Comparison of ENCODE assay signal across 36 cellular contexts in the genomic region with DNA sequence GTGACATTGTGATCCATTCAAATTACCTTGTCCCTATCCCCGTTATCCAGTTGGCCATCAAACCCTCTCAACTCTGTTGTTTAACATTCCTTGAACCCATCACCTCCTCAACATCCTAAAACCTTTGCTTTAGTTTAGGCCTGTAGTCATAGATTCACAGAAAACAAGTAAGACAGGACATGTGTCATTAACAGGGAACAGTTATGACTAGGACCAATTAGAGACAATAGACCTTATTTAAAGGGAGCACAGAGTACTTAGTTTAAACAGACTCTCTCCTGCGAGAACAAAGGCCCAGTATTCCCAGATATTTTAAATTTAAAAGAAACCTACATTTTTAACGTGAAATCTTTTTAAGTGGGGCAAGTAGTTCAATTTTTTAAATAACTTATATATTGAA.
"Had no signal": no experiment of that assay in that cellular context is flagged by ENCODE, and none has a peak within 500 bp of the region (broad histone marks: within the 10 kb centered on the region; RNA-seq: fewer than 3 reads in every experiment).

No MANE protein-coding gene starts in this region.

- H3K4me1 Mint-ChIP-seq: activated B cell treated with CpG ODN at 0.5 μM for 24 hours, brain had no signal

- H3K4me3 Mint-ChIP-seq: activated B cell treated with CpG ODN at 0.5 μM for 24 hours; activated CD4-positive, alpha-beta memory T cell treated with anti-CD3 and anti-CD28 coated beads for 36 hours; activated CD4-positive, alpha-beta T cell treated with anti-CD3 and anti-CD28 coated beads, Interleukin-2, amount 10 ng/mL, durations not matched to agents 24 days and 14 days; activated CD8-positive, alpha-beta T cell treated with anti-CD3 and anti-CD28 coated beads for 36 hours; activated naive CD4-positive, alpha-beta T cell treated with anti-CD3 and anti-CD28 coated beads, Interleukin-2, amount 10 ng/mL, durations not matched to agents 7 days and 5 days; activated naive CD4-positive, alpha-beta T cell treated with anti-CD3 and anti-CD28 coated beads, Interleukin-2, amount 50 U/mL, for 24 hours; activated naive CD8-positive, alpha-beta T cell; activated naive CD8-positive, alpha-beta T cell treated with anti-CD3 and anti-CD28 coated beads, Interleukin-2, amount 10 ng/mL, durations not matched to agents 7 days and 5 days; activated naive CD8-positive, alpha-beta T cell treated with anti-CD3 and anti-CD28 coated beads, Interleukin-2, amount 50 U/mL, for 24 hours; activated T-cell treated with anti-CD3 and anti-CD28 coated beads, Interleukin-2, amount 50 U/mL, for 4 hours; activated T-cell treated with anti-CD3 and anti-CD28 coated beads, Interleukin-2, amount 50 U/mL, for 72 hours; activated T-helper 1 cell treated with anti-CD3 and anti-CD28 coated beads, Interleukin-12 subunit alpha, Interleukin-12 subunit beta, Interleukin-2, Interleukin-4 antibody, amounts not matched to agents 30 ng/mL and 10 ng/mL and 1 ng/mL, durations not matched to agents 14 hours and 24 hours and 36 hours; brain; central memory CD8-positive, alpha-beta T cell; T-helper 1 cell treated with Interleukin-12 subunit alpha and Interleukin-12 subunit beta and Interleukin-4 antibody, amounts not matched to agents 30 μg/mL and 1 μg/mL, for 36 hours; T-helper 2 cell treated with Interferon-gamma antibody and Interleukin-4, amounts not matched to agents 5 μg/mL and 100 μg/mL, for 36 hours had no signal

- FAIRE-seq: bronchial epithelial cell, TTC549 had no signal

- DNase-seq: activated B cell treated with CpG ODN at 0.5 μM for 24 hours; activated CD4-positive, alpha-beta memory T cell treated with anti-CD3 and anti-CD28 coated beads for 36 hours; activated CD4-positive, alpha-beta T cell treated with anti-CD3 and anti-CD28 coated beads for 4 hours; activated CD4-positive, alpha-beta T cell treated with anti-CD3 and anti-CD28 coated beads, Interleukin-2, amount 10 ng/mL, durations not matched to agents 24 days and 14 days; activated CD4-positive, alpha-beta T cell treated with anti-CD3 and anti-CD28 coated beads, Interleukin-2, amount 50 U/mL, for 1 hour; activated CD4-positive, alpha-beta T cell treated with anti-CD3 and anti-CD28 coated beads, Interleukin-2, amount 50 U/mL, for 4 hours; activated CD4-positive, CD25-positive, alpha-beta regulatory T cell treated with anti-CD3 and anti-CD28 coated beads, Interleukin-2, amount 50 U/mL, for 72 hours; activated CD8-positive, alpha-beta memory T cell treated with anti-CD3 and anti-CD28 coated beads, Interleukin-2, amount 50 U/mL, for 4 hours; activated CD8-positive, alpha-beta T cell treated with anti-CD3 and anti-CD28 coated beads for 36 hours; activated effector memory CD4-positive, alpha-beta T cell treated with Interleukin-2 at 50 U/mL for 16 hours; activated gamma-delta T cell; activated naive CD4-positive, alpha-beta T cell treated with anti-CD3 and anti-CD28 coated beads, Interleukin-2, amount 10 ng/mL, durations not matched to agents 7 days and 5 days; activated naive CD4-positive, alpha-beta T cell treated with Interleukin-2 at 50 U/mL for 16 hours; activated naive CD8-positive, alpha-beta T cell treated with anti-CD3 and anti-CD28 coated beads, Interleukin-2, amount 10 ng/mL, durations not matched to agents 7 days and 5 days; activated naive CD8-positive, alpha-beta T cell treated with anti-CD3 and anti-CD28 coated beads, Interleukin-2, amount 50 U/mL, for 24 hours; activated T-cell treated with anti-CD3 and anti-CD28 coated beads for 4 hours; activated T-cell treated with anti-CD3 and anti-CD28 coated beads, Interleukin-2, amount 50 U/mL, for 1 hour; activated T-cell treated with anti-CD3 and anti-CD28 coated beads, Interleukin-2, amount 50 U/mL, for 4 hours; activated T-cell treated with anti-CD3 and anti-CD28 coated beads, Interleukin-2, amount 50 U/mL, for 72 hours; amygdala; anterior cingulate cortex; caudate nucleus; cerebellar nuclear complex; T-helper 1 cell; T-helper 2 cell; T-helper 9 cell had no signal

- H3K9me3 Mint-ChIP-seq: activated naive CD4-positive, alpha-beta T cell treated with anti-CD3 and anti-CD28 coated beads, Interleukin-2, amount 50 U/mL, for 24 hours; activated T-cell treated with anti-CD3 and anti-CD28 coated beads, Interleukin-2, amount 50 U/mL, for 4 hours had no signal

- ATAC-seq: activated CD8-positive, alpha-beta T cell treated with anti-CD3 and anti-CD28 coated beads for 36 hours; activated naive CD8-positive, alpha-beta T cell treated with anti-CD3 and anti-CD28 coated beads, Interleukin-2, amount 50 U/mL, for 24 hours; activated T-cell treated with anti-CD3 and anti-CD28 coated beads, Interleukin-2, amount 50 U/mL, for 4 hours; activated T-cell treated with anti-CD3 and anti-CD28 coated beads, Interleukin-2, amount 50 U/mL, for 72 hours had no signal

- H3K27me3 Mint-ChIP-seq: activated CD4-positive, alpha-beta memory T cell treated with anti-CD3 and anti-CD28 coated beads for 36 hours; activated CD4-positive, alpha-beta T cell treated with anti-CD3 and anti-CD28 coated beads, Interleukin-2, amount 10 ng/mL, durations not matched to agents 24 days and 14 days; activated CD8-positive, alpha-beta T cell treated with anti-CD3 and anti-CD28 coated beads for 36 hours; activated naive CD4-positive, alpha-beta T cell treated with anti-CD3 and anti-CD28 coated beads, Interleukin-2, amount 50 U/mL, for 24 hours; activated naive CD8-positive, alpha-beta T cell; activated naive CD8-positive, alpha-beta T cell treated with anti-CD3 and anti-CD28 coated beads, Interleukin-2, amount 10 ng/mL, durations not matched to agents 7 days and 5 days; activated naive CD8-positive, alpha-beta T cell treated with anti-CD3 and anti-CD28 coated beads, Interleukin-2, amount 50 U/mL, for 24 hours; central memory CD8-positive, alpha-beta T cell had no signal

- H3K36me3 Mint-ChIP-seq: activated naive CD4-positive, alpha-beta T cell treated with anti-CD3 and anti-CD28 coated beads, Interleukin-2, amount 50 U/mL, for 24 hours; brain had no signal

- H3K27ac Mint-ChIP-seq: activated B cell treated with CpG ODN at 0.5 μM for 24 hours; activated CD4-positive, alpha-beta memory T cell treated with anti-CD3 and anti-CD28 coated beads for 36 hours; activated CD4-positive, alpha-beta T cell treated with anti-CD3 and anti-CD28 coated beads, Interleukin-2, amount 10 ng/mL, durations not matched to agents 24 days and 14 days; activated CD8-positive, alpha-beta T cell treated with anti-CD3 and anti-CD28 coated beads for 36 hours; activated naive CD4-positive, alpha-beta T cell treated with anti-CD3 and anti-CD28 coated beads, Interleukin-2, amount 10 ng/mL, durations not matched to agents 7 days and 5 days; activated naive CD4-positive, alpha-beta T cell treated with anti-CD3 and anti-CD28 coated beads, Interleukin-2, amount 50 U/mL, for 24 hours; activated naive CD8-positive, alpha-beta T cell; activated naive CD8-positive, alpha-beta T cell treated with anti-CD3 and anti-CD28 coated beads, Interleukin-2, amount 10 ng/mL, durations not matched to agents 7 days and 5 days; activated naive CD8-positive, alpha-beta T cell treated with anti-CD3 and anti-CD28 coated beads, Interleukin-2, amount 50 U/mL, for 24 hours; activated T-cell treated with anti-CD3 and anti-CD28 coated beads, Interleukin-2, amount 50 U/mL, for 72 hours; activated T-helper 1 cell treated with anti-CD3 and anti-CD28 coated beads, Interleukin-12 subunit alpha, Interleukin-12 subunit beta, Interleukin-2, Interleukin-4 antibody, amounts not matched to agents 30 ng/mL and 10 ng/mL and 1 ng/mL, durations not matched to agents 14 hours and 24 hours and 36 hours; activated T-helper 2 cell treated with anti-CD3 and anti-CD28 coated beads, Interferon-gamma antibody, Interleukin-2, Interleukin-4, amounts not matched to agents 10 μg/mL and 5 μg/mL and 100 μg/mL, durations not matched to agents 14 hours and 24 hours and 36 hours; brain; T-helper 1 cell treated with Interleukin-12 subunit alpha and Interleukin-12 subunit beta and Interleukin-4 antibody, amounts not matched to agents 30 μg/mL and 1 μg/mL, for 36 hours; T-helper 2 cell treated with Interferon-gamma antibody and Interleukin-4, amounts not matched to agents 5 μg/mL and 100 μg/mL, for 36 hours had no signal
